In genomic region chr19:19527674-19528625, GRCh38 we compare ENCODE assay signal across 25 cellular contexts. TPM values are rescaled to one million over a fixed set of nuclear protein-coding genes. Genes with fewer than 3 reads are reported as not detected.
DNase-seq lines count a peak whose midpoint lies in the region; ATAC-seq, FAIRE-seq and TF ChIP-seq lines count a peak whose summit lies in the region.
"Had no signal": no experiment of that assay in that cellular context is flagged by ENCODE, and none has a peak within 500 bp of the region (broad histone marks: within the 10 kb centered on the region; RNA-seq: fewer than 3 reads in every experiment).

No MANE protein-coding gene starts in this region.

- intact Hi-C loops in GM12878 (cut with micrococcal nuclease; ENCODE audit: unreplicated experiment), result no loop called here
- intact Hi-C loops in lower leg skin (cut with DNase I; ENCODE audit: low total_unique reads), result no loop called here

- H2AFZ ChIP-seq in GM12878 (ENCODE audit: control insufficient read depth, low read depth, low read length), result no peak overlapping the region

- H3K9me3 ChIP-seq in GM12878 (replicated peaks; ENCODE audit: control insufficient read depth, insufficient read depth, low read length), result no peaks in the 10 kb centered on the region
- H3K9me3 ChIP-seq: A549, SJCRH30 had no signal

- no peak for TF ChIP-seq CTCF in GM12878 (IDR thresholded peaks at IDR 0.05 in 2 of 3, conservative IDR thresholded peaks at IDR 0.05 in 1 of 3; ENCODE audit: control insufficient read depth in 2 of 3, extremely low read depth in 1 of 3, insufficient read depth in 1 of 3, low read depth in 3 of 3, low read length in 3 of 3)
- no peak for TF ChIP-seq CTCF in lower leg skin (IDR thresholded peaks at IDR 0.05)

- H3K4me3 ChIP-seq in GM12878, result no peak overlapping the region
- no peak overlapping the region for H3K4me3 ChIP-seq in lower leg skin (ENCODE audit: low read depth, poor library complexity, severe bottlenecking)
- H3K4me3 ChIP-seq: A549, SJCRH30 had no signal

- TF ChIP-seq EP300 in GM12878 (IDR thresholded peaks at IDR 0.05; ENCODE audit: borderline replicate concordance in 1 of 2, control insufficient read depth in 1 of 2, low read depth in 2 of 2, low read length in 2 of 2), result no peak

- peak; percentile 17 for TF ChIP-seq POLR2A in GM12878 (IDR thresholded peaks at IDR 0.05; ENCODE audit: low read depth, low read length)
- TF ChIP-seq POLR2A in lower leg skin (IDR thresholded peaks at IDR 0.05), result no peak

- no peaks in the 10 kb centered on the region for H3K27me3 ChIP-seq in GM12878 (replicated peaks in 1 of 2; ENCODE audit: control insufficient read depth in 2 of 2, insufficient read depth in 2 of 2, low read length in 1 of 2)
- H3K27me3 ChIP-seq: SJCRH30 had no signal

- no peak overlapping the region for H3K9ac ChIP-seq in GM12878 (ENCODE audit: control insufficient read depth, insufficient read depth, low read length)

- peaks cover 34% of the 10 kb centered on the region for H3K4me1 ChIP-seq in GM12878 (ENCODE audit: control insufficient read depth, insufficient read depth, low read length)
- H3K4me1 ChIP-seq: A549, SJCRH30 had no signal

- no peak for FAIRE-seq in GM12878 (lab: Jason Lieb, UNC)
- FAIRE-seq: A549, GM12891 had no signal

- ATAC-seq in stimulated activated naive CD8-positive, alpha-beta T cell treated with anti-CD3 and anti-CD28 coated beads, Interleukin-15, amount 100 ng/mL, for 72 hours, result peak; percentile 10
- ATAC-seq in stimulated activated naive CD8-positive, alpha-beta T cell treated with anti-CD3 and anti-CD28 coated beads, Interleukin-15, Interleukin-2, amounts not matched to agents 100 U/mL and 50 U/mL, for 24 hours, result no peak
- no peak for ATAC-seq in GM12878
- ATAC-seq in GM21786 (IDR thresholded peaks at IDR 0.05; ENCODE audit: unreplicated experiment), result no peak
- ATAC-seq: A549, HCT116, Panc1 had no signal

- H3K27me3 Mint-ChIP-seq in stimulated activated naive CD8-positive, alpha-beta T cell treated with anti-CD3 and anti-CD28 coated beads, Interleukin-15, amount 100 ng/mL, for 72 hours, result no peaks in the 10 kb centered on the region
- H3K27me3 Mint-ChIP-seq: B cell; CD4-positive, CD25-positive, alpha-beta regulatory T cell; IgD-negative memory B cell had no signal

- H3K9me3 Mint-ChIP-seq in stimulated activated naive CD8-positive, alpha-beta T cell treated with anti-CD3 and anti-CD28 coated beads, Interleukin-15, amount 100 ng/mL, for 72 hours, result no peaks in the 10 kb centered on the region
- H3K9me3 Mint-ChIP-seq: CD4-positive, CD25-positive, alpha-beta regulatory T cell; IgD-negative memory B cell had no signal

- H3K79me2 ChIP-seq in GM12878 (ENCODE audit: control insufficient read depth, insufficient read depth, low read length), result peaks cover 21% of the 10 kb centered on the region

- BruUV-seq in GM12878 (replicated peaks; lab: Mats Ljungman, UMichigan), result no TSS peak

- 92% methylated on average over 27 of the region's 27 CpGs for WGBS in GM12878 (ENCODE audit: insufficient coverage, insufficient replicate concordance, low lambda C conversion rate, missing lambda C conversion rate)
- WGBS in lower leg skin, 2 donors, result 86 to 95% methylated on average over 18 to 27 of the region's 27 CpGs

- POLR2A ChIA-PET in GM12878 (lab: Charles Lee), result no interaction called here

- H3K4me2 ChIP-seq in GM12878 (ENCODE audit: control insufficient read depth, insufficient read depth), result no peak overlapping the region
- H3K4me2 ChIP-seq: A549 had no signal

- CTCF ChIA-PET in GM12878 (lab: Yijun Ruan, JAX), result interaction anchor here (0.7 kb wide), 1 partner anchor 116 kb away, joined by 3 read pairs; no protein-coding TSS in a partner anchor

- H3K27ac ChIP-seq in GM12878 (ENCODE audit: control insufficient read depth, insufficient read depth), result no peak overlapping the region
- H3K27ac ChIP-seq: A549, SJCRH30 had no signal

- peak overlapping the region in 1 of 2 donors; percentile 12 for H3K27ac Mint-ChIP-seq in stimulated activated naive CD8-positive, alpha-beta T cell treated with anti-CD3 and anti-CD28 coated beads, Interleukin-15, amount 100 ng/mL, for 72 hours
- H3K27ac Mint-ChIP-seq: B cell, IgD-negative memory B cell had no signal

- no peaks in the 10 kb centered on the region for H4K20me1 ChIP-seq in GM12878 (ENCODE audit: control insufficient read depth, insufficient read depth)

- H3K4me3 Mint-ChIP-seq in stimulated activated naive CD8-positive, alpha-beta T cell treated with anti-CD3 and anti-CD28 coated beads, Interleukin-15, amount 100 ng/mL, for 72 hours, result no peak overlapping the region
- H3K4me3 Mint-ChIP-seq: B cell; CD4-positive, CD25-positive, alpha-beta regulatory T cell had no signal

- TF ChIP-seq RAD21 in GM12878 (IDR thresholded peaks at IDR 0.05; ENCODE audit: insufficient read depth, low read depth, low read length), result no peak

- DNase-seq in stimulated activated naive CD8-positive, alpha-beta T cell treated with anti-CD3 and anti-CD28 coated beads, Interleukin-15, amount 100 ng/mL, for 72 hours, result no peak
- no peak for DNase-seq in stimulated activated naive CD8-positive, alpha-beta T cell treated with anti-CD3 and anti-CD28 coated beads, Interleukin-15, Interleukin-2, amounts not matched to agents 100 U/mL and 50 U/mL, for 24 hours
- DNase-seq in GM12878 (ENCODE audit: low read depth, low spot score) (no peak), lower leg skin (ENCODE audit: low spot score in 2 of 2) (no peak), foreskin melanocyte (no peak)
- DNase-seq: CD4-positive, CD25-positive, alpha-beta regulatory T cell; COR-L47; DMS 273 treated with DMSO at 0.1 percent for 48 hours; GOT3; Karpas-422; NCI-H1694; NCI-H2081; NCI-H2171; NCI-H345; NCI-H524; NCI-H774; NK-92 treated with Interleukin-12 subunit alpha and Interleukin-12 subunit beta, amount 100 ng/mL, for 24 hours; SJCRH30 had no signal

- peaks cover 26% of the 10 kb centered on the region for H3K4me1 Mint-ChIP-seq in stimulated activated naive CD8-positive, alpha-beta T cell treated with anti-CD3 and anti-CD28 coated beads, Interleukin-15, amount 100 ng/mL, for 72 hours

- in situ Hi-C loops in GM12878 (cut with MboI), result loop anchor here (5.0 to 25.0 kb wide), 7 partner anchors 114 to 1509 kb away; partner anchors contain the start of genes GMIP, ZNF66 and ZNF737

- H3K36me3 ChIP-seq in GM12878 (ENCODE audit: control insufficient read depth in 2 of 2, insufficient read depth in 2 of 2, low read length in 1 of 2), result peaks cover 6 to 23% of the 10 kb centered on the region in 2 experiments

- SMC1A ChIA-PET in GM12878 (lab: Charles Lee; ENCODE audit: uncharacterized antibody, unreplicated experiment), result no interaction called here

- RAD21 ChIA-PET in GM12878 (lab: Charles Lee; ENCODE audit: unreplicated experiment), result no interaction called here

RNA-seq across cellular contexts. Expression of gene YJEFN3, which starts 0.8 kb away (rescaled TPM):
- 6.9 and 7.3 TPM in 2 replicates for total RNA-seq in GM12878 (2013; cell fraction: nucleolus; rRNA removed)
- total RNA-seq in GM12878 (2014; rRNA removed) (0.96 and 0.98 TPM in 2 replicates), GM12878 (2014; rRNA removed; fragmentation: Illumina TruSeq; extraction: Trizol) (1.2 and 1.4 TPM in 2 replicates), GM12878 (2021) (5.6 and 5.9 TPM in 2 replicates), lower leg skin (1 to 10 TPM in 1 of 4 donors, under 1 TPM in 3; 0.15 to 2.8 (median 0.49) TPM)
- polyA plus RNA-seq in GM12878 (2011; ENCODE audit: low read depth), result 1.0 TPM
- polyA plus RNA-seq in GM12878 (2011; rRNA removed) (2.4 and 2.6 TPM in 2 replicates), GM12878 (2014; fragmentation: Illumina TruSeq; extraction: Trizol) (4.6 and 5.2 TPM in 2 replicates), GM12878 (2014; fragmentation: Nextera tagmentation; extraction: Ambion mirVana) (under 1 TPM; 0.05 to 0.08 TPM), GM12878 (2014; rRNA removed) (5.5 and 6.2 TPM in 2 replicates), GM12878 (2016; fragmentation: Nextera tagmentation; extraction: Ambion mirVana) (1 to 10 TPM; 6.3 to 6.9 TPM)
- polyA plus RNA-seq in GM12878 (2011; cell fraction: cytosol; rRNA removed), result 1.6 and 4.3 TPM in 2 replicates
- polyA plus RNA-seq in GM12878 (2011; cell fraction: nucleus; rRNA removed), result 37.2 and 59.5 TPM in 2 replicates
- polyA plus RNA-seq in GM12878 (2012), result 3.6 and 5.1 TPM in 2 replicates
- 0.95 and 1.4 TPM in 2 replicates for polyA minus RNA-seq in GM12878 (2011; rRNA and poly(A)+ RNA removed)
- polyA minus RNA-seq in GM12878 (2011; cell fraction: cytosol; rRNA and poly(A)+ RNA removed), result 1.2 and 1.4 TPM in 2 replicates
- polyA minus RNA-seq in GM12878 (2011; cell fraction: nucleus; rRNA and poly(A)+ RNA removed), result 1.8 and 7.4 TPM in 2 replicates
- polyA plus RNA-seq: CD4-positive, CD25-positive, alpha-beta regulatory T cell; IgD-negative memory B cell had no signal

RNA-seq across cellular contexts. Expression of gene CILP2, which starts 10.1 kb away (rescaled TPM):
- total RNA-seq in GM12878 (2013; cell fraction: nucleolus; rRNA removed), result 0.34 and 0.77 TPM in 2 replicates
- total RNA-seq in GM12878 (2014; rRNA removed) (0.06 TPM in 1 of 2 replicates, not detected in the other), GM12878 (2014; rRNA removed; fragmentation: Illumina TruSeq; extraction: Trizol) (not detected in 2 replicates), GM12878 (2021) (0.05 TPM in 1 of 2 replicates, not detected in the other), lower leg skin (1 to 10 TPM in 1 of 4 donors, under 1 TPM in 1, not detected in 2; 0.17 to 1.4 TPM)
- polyA plus RNA-seq in GM12878 (2011; ENCODE audit: low read depth), result not detected
- polyA plus RNA-seq in GM12878 (2011; rRNA removed) (not detected in 2 replicates), GM12878 (2014; fragmentation: Illumina TruSeq; extraction: Trizol) (not detected in 2 replicates), GM12878 (2014; fragmentation: Nextera tagmentation; extraction: Ambion mirVana) (not detected), GM12878 (2014; rRNA removed) (0.08 TPM in 1 of 2 replicates, not detected in the other), GM12878 (2016; fragmentation: Nextera tagmentation; extraction: Ambion mirVana) (under 1 TPM in 1 of 2 experiments, not detected in 1; 0.05 TPM)
- 0.05 TPM in 1 of 2 replicates, not detected in the other for polyA plus RNA-seq in GM12878 (2011; cell fraction: cytosol; rRNA removed)
- 0.12 and 0.16 TPM in 2 replicates for polyA plus RNA-seq in GM12878 (2011; cell fraction: nucleus; rRNA removed)
- polyA plus RNA-seq in GM12878 (2012), result 0.11 and 0.12 TPM in 2 replicates
- polyA minus RNA-seq in GM12878 (2011; rRNA and poly(A)+ RNA removed), result not detected in 2 replicates
- polyA minus RNA-seq in GM12878 (2011; cell fraction: cytosol; rRNA and poly(A)+ RNA removed), result not detected in 2 replicates
- not detected in 2 replicates for polyA minus RNA-seq in GM12878 (2011; cell fraction: nucleus; rRNA and poly(A)+ RNA removed)
- polyA plus RNA-seq: IgD-negative memory B cell had no signal

RNA-seq across cellular contexts. Expression of gene NDUFA13, which starts 11.9 kb away (rescaled TPM):
- total RNA-seq in GM12878 (2013; cell fraction: nucleolus; rRNA removed), result 144 and 157 TPM in 2 replicates
- total RNA-seq in GM12878 (2014; rRNA removed) (263 and 284 TPM in 2 replicates), GM12878 (2014; rRNA removed; fragmentation: Illumina TruSeq; extraction: Trizol) (303 and 329 TPM in 2 replicates), GM12878 (2021) (462 and 473 TPM in 2 replicates), lower leg skin (100 to 1,000 TPM in 2 of 4 donors, 10 to 100 TPM in 2; 31.4 to 179 (median 108) TPM)
- polyA plus RNA-seq in GM12878 (2011; ENCODE audit: low read depth), result 1,149 TPM
- polyA plus RNA-seq in GM12878 (2011; rRNA removed) (282 and 475 TPM in 2 replicates), GM12878 (2014; fragmentation: Illumina TruSeq; extraction: Trizol) (53.4 and 224 TPM in 2 replicates), GM12878 (2014; fragmentation: Nextera tagmentation; extraction: Ambion mirVana) (100 to 1,000 TPM; 232 to 449 TPM), GM12878 (2014; rRNA removed) (528 and 564 TPM in 2 replicates), GM12878 (2016; fragmentation: Nextera tagmentation; extraction: Ambion mirVana) (100 to 1,000 TPM; 566 to 586 TPM)
- 834 and 1,057 TPM in 2 replicates for polyA plus RNA-seq in GM12878 (2011; cell fraction: cytosol; rRNA removed)
- polyA plus RNA-seq in GM12878 (2011; cell fraction: nucleus; rRNA removed), result 373 and 417 TPM in 2 replicates
- polyA plus RNA-seq in GM12878 (2012), result 244 and 350 TPM in 2 replicates
- 117 and 160 TPM in 2 replicates for polyA minus RNA-seq in GM12878 (2011; rRNA and poly(A)+ RNA removed)
- polyA minus RNA-seq in GM12878 (2011; cell fraction: cytosol; rRNA and poly(A)+ RNA removed), result 69.2 and 95.4 TPM in 2 replicates
- polyA minus RNA-seq in GM12878 (2011; cell fraction: nucleus; rRNA and poly(A)+ RNA removed), result 44.1 and 69.0 TPM in 2 replicates

RNA-seq across cellular contexts. Expression of gene TSSK6, which starts 12.6 kb away (rescaled TPM):
- 10.2 and 12.0 TPM in 2 replicates for total RNA-seq in GM12878 (2013; cell fraction: nucleolus; rRNA removed)
- total RNA-seq in GM12878 (2014; rRNA removed) (0.82 and 1.6 TPM in 2 replicates), GM12878 (2014; rRNA removed; fragmentation: Illumina TruSeq; extraction: Trizol) (0.49 and 0.55 TPM in 2 replicates), GM12878 (2021) (2.3 and 2.9 TPM in 2 replicates), lower leg skin (1 to 10 TPM; 4.0 to 8.9 (median 6.7) TPM)
- polyA plus RNA-seq in GM12878 (2011; ENCODE audit: low read depth), result 0.58 TPM
- polyA plus RNA-seq in GM12878 (2011; rRNA removed) (0.76 and 1.5 TPM in 2 replicates), GM12878 (2014; fragmentation: Illumina TruSeq; extraction: Trizol) (0.06 TPM in 1 of 2 replicates, not detected in the other), GM12878 (2014; fragmentation: Nextera tagmentation; extraction: Ambion mirVana) (not detected), GM12878 (2014; rRNA removed) (3.6 and 3.7 TPM in 2 replicates), GM12878 (2016; fragmentation: Nextera tagmentation; extraction: Ambion mirVana) (under 1 TPM; 0.38 to 0.47 TPM)
- 3.1 and 4.8 TPM in 2 replicates for polyA plus RNA-seq in GM12878 (2011; cell fraction: cytosol; rRNA removed)
- 12.7 and 13.5 TPM in 2 replicates for polyA plus RNA-seq in GM12878 (2011; cell fraction: nucleus; rRNA removed)
- polyA plus RNA-seq in GM12878 (2012), result 1.7 and 2.8 TPM in 2 replicates
- polyA minus RNA-seq in GM12878 (2011; rRNA and poly(A)+ RNA removed), result 1.7 and 5.9 TPM in 2 replicates
- 2.1 and 3.7 TPM in 2 replicates for polyA minus RNA-seq in GM12878 (2011; cell fraction: cytosol; rRNA and poly(A)+ RNA removed)
- polyA minus RNA-seq in GM12878 (2011; cell fraction: nucleus; rRNA and poly(A)+ RNA removed), result 13.4 and 18.7 TPM in 2 replicates
